13 cellular contexts compared by ENCODE assay signal in genomic region chr1:19872190-19872589, GRCh38.
DNase-seq lines count a peak whose midpoint lies in the region; ATAC-seq and TF ChIP-seq lines count a peak whose summit lies in the region.
"Had no signal": no experiment of that assay in that cellular context is flagged by ENCODE, and none has a peak within 500 bp of the region (broad histone marks: within the 10 kb centered on the region; RNA-seq: fewer than 3 reads in every experiment).

No MANE protein-coding gene starts in this region.

- H4K20me1 ChIP-seq in Loucy (ENCODE audit: insufficient read depth, low read length, poor library complexity, severe bottlenecking), result no peaks in the 10 kb centered on the region
- no peaks in the 10 kb centered on the region for H4K20me1 ChIP-seq in OCI-LY3 (ENCODE audit: insufficient read depth, low read length)
- H4K20me1 ChIP-seq: BLaER1 treated with 17β-estradiol and CSF1 and Interleukin-3, amounts not matched to agents 10 nM and 100 nM had no signal

- no peak overlapping the region for H3K4me3 ChIP-seq in Loucy (ENCODE audit: low read length, poor library complexity, severe bottlenecking)
- H3K4me3 ChIP-seq in OCI-LY3 (ENCODE audit: low read length), result no peak overlapping the region
- no peak overlapping the region for H3K4me3 ChIP-seq in foreskin fibroblast (ENCODE audit: low read depth in 1 of 2, low read length in 2 of 2)
- H3K4me3 ChIP-seq: BLaER1 treated with 17β-estradiol and CSF1 and Interleukin-3, amounts not matched to agents 10 nM and 100 nM had no signal

- peak; percentile 23 for DNase-seq in AG20443 (ENCODE audit: low spot score)
- no peak for DNase-seq in foreskin fibroblast
- no peak for DNase-seq in NCI-H2171 treated with DMSO at 0.1 percent for 48 hours (lab: John Stamatoyannopoulos, UW)
- DNase-seq: activated effector memory CD4-positive, alpha-beta T cell treated with Interleukin-2 at 50 U/mL for 16 hours; hippocampal formation; stimulated activated CD4-positive, alpha-beta T cell treated with anti-CD3 and anti-CD28 coated beads, Interleukin-2, amount 100 ng/mL, for 48 hours had no signal

- H3K4me2 ChIP-seq in Loucy (ENCODE audit: low read depth, low read length, poor library complexity, severe bottlenecking), result no peak overlapping the region
- H3K4me2 ChIP-seq in OCI-LY3 (ENCODE audit: low read length), result peak overlapping the region; percentile 11; the same call in 1 of the 2 replicates

- H3K9ac ChIP-seq in Loucy (ENCODE audit: low read depth, low read length, poor library complexity, severe bottlenecking) (no peak overlapping the region), OCI-LY3 (ENCODE audit: low read length) (no peak overlapping the region)
- H3K9ac ChIP-seq: BLaER1 treated with 17β-estradiol and CSF1 and Interleukin-3, amounts not matched to agents 10 nM and 100 nM had no signal

- ATAC-seq in GM21825 (IDR thresholded peaks at IDR 0.05; ENCODE audit: unreplicated experiment) (no peak), HG02885 (IDR thresholded peaks at IDR 0.05; ENCODE audit: poor library complexity, unreplicated experiment) (no peak), HG02678 (IDR thresholded peaks at IDR 0.05; ENCODE audit: unreplicated experiment) (no peak)
- ATAC-seq: naive thymus-derived CD4-positive, alpha-beta T cell had no signal

- no peaks in the 10 kb centered on the region for H3F3A ChIP-seq in Loucy (ENCODE audit: low read depth)

- H3K79me2 ChIP-seq in Loucy (ENCODE audit: insufficient read depth, low read length) (no peaks in the 10 kb centered on the region), OCI-LY3 (ENCODE audit: low read length) (no peaks in the 10 kb centered on the region)

- H3K36me3 ChIP-seq in Loucy (ENCODE audit: insufficient read depth, low read length), result no peaks in the 10 kb centered on the region
- no peaks in the 10 kb centered on the region for H3K36me3 ChIP-seq in OCI-LY3 (replicated peaks; ENCODE audit: low read depth, low read length)
- H3K36me3 ChIP-seq: BLaER1 treated with 17β-estradiol and CSF1 and Interleukin-3, amounts not matched to agents 10 nM and 100 nM had no signal

- H3K27me3 ChIP-seq in Loucy (ENCODE audit: insufficient read depth, low read length, poor library complexity, severe bottlenecking), result no peaks in the 10 kb centered on the region
- H3K27me3 ChIP-seq in OCI-LY3 (ENCODE audit: low read depth, low read length), result no peaks in the 10 kb centered on the region
- H3K27me3 ChIP-seq: BLaER1 treated with 17β-estradiol and CSF1 and Interleukin-3, amounts not matched to agents 10 nM and 100 nM had no signal

- TF ChIP-seq CTCF in Loucy (conservative IDR thresholded peaks at IDR 0.05; ENCODE audit: low read length) (0 out of 2 replicates have a peak, but pooled peaks have one; percentile 16), OCI-LY3 (IDR thresholded peaks at IDR 0.05; ENCODE audit: low read depth, low read length) (peak; percentile 24), foreskin fibroblast (IDR thresholded peaks at IDR 0.05; ENCODE audit: low read depth, low read length) (peak; percentile 4)

- H3K27ac ChIP-seq in OCI-LY3 (ENCODE audit: low read length), result no peak overlapping the region
- H3K27ac ChIP-seq: BLaER1 treated with 17β-estradiol and CSF1 and Interleukin-3, amounts not matched to agents 10 nM and 100 nM had no signal

- H3K9me3 ChIP-seq in Loucy (ENCODE audit: insufficient read depth, low read depth, low read length), result no peaks in the 10 kb centered on the region
- H3K9me3 ChIP-seq in OCI-LY3 (ENCODE audit: insufficient read depth, low read length), result no peaks in the 10 kb centered on the region

- no peaks in the 10 kb centered on the region for H3K9me2 ChIP-seq in Loucy (replicated peaks; ENCODE audit: low read depth, low read length)

- no peak overlapping the region for H2AFZ ChIP-seq in Loucy (ENCODE audit: low read length)
- peak overlapping the region; percentile 61; the same call in 1 of the 2 replicates for H2AFZ ChIP-seq in OCI-LY3 (ENCODE audit: low read depth, low read length)

- H3K4me1 ChIP-seq in Loucy (ENCODE audit: insufficient read depth, low read length, poor library complexity, severe bottlenecking) (no peaks in the 10 kb centered on the region), OCI-LY3 (ENCODE audit: low read length) (no peaks in the 10 kb centered on the region)
